In genomic region chr7:157464971-157465481, GRCh38 we compare ENCODE assay signal across 16 cellular contexts.
"Had no signal": no experiment of that assay in that cellular context is flagged by ENCODE, and none has a peak within 500 bp of the region (broad histone marks: within the 10 kb centered on the region; RNA-seq: fewer than 3 reads in every experiment).

No MANE protein-coding gene starts in this region.

- H3K27ac ChIP-seq: adrenal gland, epithelial cell of prostate, gastroesophageal sphincter, right lobe of liver, suprapubic skin had no signal

- H3K9me3 ChIP-seq: adrenal gland, gastroesophageal sphincter, right lobe of liver, suprapubic skin had no signal

- H3K4me3 ChIP-seq: adrenal gland, right lobe of liver, suprapubic skin had no signal

- H3K36me3 ChIP-seq: adrenal gland, gastroesophageal sphincter, right lobe of liver, suprapubic skin had no signal

- H3K27ac Mint-ChIP-seq: activated naive CD4-positive, alpha-beta T cell treated with anti-CD3 and anti-CD28 coated beads for 36 hours; activated T-helper 1 cell treated with anti-CD3 and anti-CD28 coated beads, Interleukin-12 subunit alpha, Interleukin-12 subunit beta, Interleukin-2, Interleukin-4 antibody, amounts not matched to agents 30 ng/mL and 10 ng/mL and 1 ng/mL, durations not matched to agents 14 hours and 24 hours and 36 hours; effector memory CD8-positive, alpha-beta T cell; T-helper 2 cell treated with Interferon-gamma antibody and Interleukin-4, amounts not matched to agents 5 μg/mL and 100 μg/mL, for 36 hours had no signal

- H3K4me1 ChIP-seq: adrenal gland, right lobe of liver had no signal

- ATAC-seq: activated CD4-positive, CD25-positive, alpha-beta regulatory T cell treated with anti-CD3 and anti-CD28 coated beads, Interleukin-2, amount 50 U/mL, for 24 hours; effector memory CD8-positive, alpha-beta T cell; left ventricle myocardium superior; right lobe of liver had no signal

- H3K4me3 Mint-ChIP-seq: activated naive CD4-positive, alpha-beta T cell treated with anti-CD3 and anti-CD28 coated beads for 36 hours; activated T-helper 1 cell treated with anti-CD3 and anti-CD28 coated beads, Interleukin-12 subunit alpha, Interleukin-12 subunit beta, Interleukin-2, Interleukin-4 antibody, amounts not matched to agents 30 ng/mL and 10 ng/mL and 1 ng/mL, durations not matched to agents 14 hours and 24 hours and 36 hours; central memory CD8-positive, alpha-beta T cell; effector memory CD8-positive, alpha-beta T cell; T-helper 2 cell treated with Interferon-gamma antibody and Interleukin-4, amounts not matched to agents 5 μg/mL and 100 μg/mL, for 36 hours had no signal

- H3K27me3 ChIP-seq: right lobe of liver had no signal

- DNase-seq: activated CD4-positive, alpha-beta T cell treated with anti-CD3 and anti-CD28 coated beads, Interleukin-2, amount 50 U/mL, for 4 hours; activated naive CD4-positive, alpha-beta T cell treated with anti-CD3 and anti-CD28 coated beads for 36 hours; effector memory CD8-positive, alpha-beta T cell; left ventricle myocardium superior; mesendoderm; stimulated activated CD4-positive, alpha-beta T cell treated with anti-CD3 and anti-CD28 coated beads, Interleukin-12 subunit alpha, Interleukin-12 subunit beta, amount 100 ng/mL, for 4 hours; stimulated activated naive CD4-positive, alpha-beta T cell had no signal

- H3K9me3 Mint-ChIP-seq: activated naive CD4-positive, alpha-beta T cell treated with anti-CD3 and anti-CD28 coated beads for 36 hours; activated T-helper 1 cell treated with anti-CD3 and anti-CD28 coated beads, Interleukin-12 subunit alpha, Interleukin-12 subunit beta, Interleukin-2, Interleukin-4 antibody, amounts not matched to agents 30 ng/mL and 10 ng/mL and 1 ng/mL, durations not matched to agents 14 hours and 24 hours and 36 hours; central memory CD8-positive, alpha-beta T cell; effector memory CD8-positive, alpha-beta T cell; T-helper 2 cell treated with Interferon-gamma antibody and Interleukin-4, amounts not matched to agents 5 μg/mL and 100 μg/mL, for 36 hours had no signal
